Comparison of ENCODE assay signal across 12 cellular contexts in the genomic region with DNA sequence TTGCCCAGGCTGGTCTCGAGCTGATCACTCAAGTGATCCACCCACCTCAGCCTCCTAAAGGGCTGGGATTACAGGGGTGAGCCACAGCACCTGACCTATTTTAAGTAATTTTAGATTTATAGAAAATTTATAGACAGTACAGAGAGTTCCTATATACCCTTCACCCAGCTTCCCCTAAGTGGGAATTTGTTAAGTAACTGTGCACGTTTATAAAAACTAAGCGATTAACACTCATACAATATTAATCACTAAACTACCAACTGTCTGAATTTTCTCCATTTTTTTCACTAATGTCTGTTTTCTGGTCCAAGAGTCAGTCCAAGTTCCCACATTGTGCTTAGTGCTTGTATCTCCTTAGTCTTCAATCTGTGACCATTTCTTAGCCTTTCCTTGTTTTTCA. TPM values are rescaled to one million over a fixed set of nuclear protein-coding genes. Genes with fewer than 3 reads are reported as not detected.
"Had no signal": no experiment of that assay in that cellular context is flagged by ENCODE, and none has a peak within 500 bp of the region (broad histone marks: within the 10 kb centered on the region; RNA-seq: fewer than 3 reads in every experiment).

No MANE protein-coding gene starts in this region.

- H3K4me3 Mint-ChIP-seq: GM23338, H9, HFFc6 had no signal

- H3K9me3 ChIP-seq: HAP-1 had no signal

- FAIRE-seq: H1, H54 had no signal

- H3K27ac Mint-ChIP-seq: GM23338, H9, HFFc6 had no signal

- H3K27ac ChIP-seq: GM23248 had no signal

- H2AFZ ChIP-seq: GM23248, GM23338 had no signal

- H3K4me1 Mint-ChIP-seq: GM23338 had no signal

- H3K9me3 Mint-ChIP-seq: GM23338, H9, HFFc6 had no signal

- H3K9ac ChIP-seq: GM23248 had no signal

- ATAC-seq: GM23338, HCT116 had no signal

- H3K4me3 ChIP-seq: GM23248, GM23338, HAP-1 had no signal

- H3K4me1 ChIP-seq: HAP-1 had no signal

- H3K4me2 ChIP-seq: GM23338 had no signal

- H3K36me3 ChIP-seq: HAP-1 had no signal

- DNase-seq: GM23248, GOT3, H7, H9, HCEC 1CT, HFFc6 had no signal

RNA-seq across cellular contexts. Expression of a gene that starts 5.5 kb away (rescaled TPM):
- total RNA-seq: GM23248, GM23338, H1, H4, H7, H9, HFFc6 had no signal

RNA-seq across cellular contexts. Expression of a gene that starts 14.4 kb away (rescaled TPM):
- total RNA-seq: GM23338, H4, H7, HFFc6 had no signal
